ENCODE assay signal across 18 cellular contexts in genomic region chr2:212109217-212109616, GRCh38.
DNase-seq lines count a peak whose midpoint lies in the region; ATAC-seq and TF ChIP-seq lines count a peak whose summit lies in the region.
"Had no signal": no experiment of that assay in that cellular context is flagged by ENCODE, and none has a peak within 500 bp of the region (broad histone marks: within the 10 kb centered on the region; RNA-seq: fewer than 3 reads in every experiment).

No MANE protein-coding gene starts in this region.

- no peaks in the 10 kb centered on the region for H3K36me3 ChIP-seq in adipocyte (ENCODE audit: control insufficient read depth, insufficient read depth, low read length, severe bottlenecking)
- no peaks in the 10 kb centered on the region for H3K36me3 ChIP-seq in lower lobe of right lung
- H3K36me3 ChIP-seq: BLaER1 treated with 17β-estradiol and CSF1 and Interleukin-3, amounts not matched to agents 10 nM and 100 nM had no signal

- intact Hi-C loops in lower lobe of right lung (cut with DNase I) (no loop called here), posterior vena cava (cut with DNase I) (no loop called here)

- H3K9ac ChIP-seq in adipocyte (ENCODE audit: low read length) = no peak overlapping the region
- H3K9ac ChIP-seq: BLaER1 treated with 17β-estradiol and CSF1 and Interleukin-3, amounts not matched to agents 10 nM and 100 nM had no signal

- no peak overlapping the region for H3K27ac ChIP-seq in lower lobe of right lung
- H3K27ac ChIP-seq: BLaER1 treated with 17β-estradiol and CSF1 and Interleukin-3, amounts not matched to agents 10 nM and 100 nM had no signal

- DNase-seq in DMS79 (lab: John Stamatoyannopoulos, UW) (peak; percentile 30), NCI-H187 treated with DMSO at 0.1 percent for 48 hours (lab: John Stamatoyannopoulos, UW) (peak; percentile 61), adipocyte (ENCODE audit: low read depth) (peak; percentile 9), lower lobe of right lung (no peak), posterior vena cava (ENCODE audit: low spot score) (no peak)
- no peak for DNase-seq in T-helper 2 cell treated with Interferon-gamma antibody and Interleukin-4, amounts not matched to agents 5 μg/mL and 100 μg/mL, for 36 hours (ENCODE audit: low spot score)
- no peak for DNase-seq in stimulated activated CD4-positive, alpha-beta T cell treated with anti-CD3 and anti-CD28 coated beads, Interleukin-4, amount 100 ng/mL, for 4 hours
- DNase-seq: Calu3; CD8-positive, alpha-beta T cell; H7; HFFc6; IMR-90; NCI-H1048; NCI-H146; NCI-H2081 treated with DMSO at 0.1 percent for 48 hours; NCI-H446 treated with DMSO at 0.1 percent for 48 hours; SIG-M5 had no signal

- H3K36me3 Mint-ChIP-seq in T-helper 2 cell treated with Interferon-gamma antibody and Interleukin-4, amounts not matched to agents 5 μg/mL and 100 μg/mL, for 36 hours (ENCODE audit: low read depth) = no peaks in the 10 kb centered on the region
- H3K36me3 Mint-ChIP-seq: CD8-positive, alpha-beta T cell had no signal

- H3K27me3 ChIP-seq in adipocyte (replicated peaks; ENCODE audit: control insufficient read depth, insufficient read depth, low read length) = no peaks in the 10 kb centered on the region
- no peaks in the 10 kb centered on the region for H3K27me3 ChIP-seq in lower lobe of right lung (ENCODE audit: low read depth)
- H3K27me3 ChIP-seq: BLaER1 treated with 17β-estradiol and CSF1 and Interleukin-3, amounts not matched to agents 10 nM and 100 nM had no signal

- no peaks in the 10 kb centered on the region for H3K4me1 ChIP-seq in adipocyte (ENCODE audit: control insufficient read depth, insufficient read depth, low read length)
- no peaks in the 10 kb centered on the region for H3K4me1 ChIP-seq in lower lobe of right lung
- H3K4me1 ChIP-seq: BLaER1 treated with 17β-estradiol and CSF1 and Interleukin-3, amounts not matched to agents 10 nM and 100 nM had no signal

- peaks cover 8% of the 10 kb centered on the region for H3K9me3 Mint-ChIP-seq in T-helper 2 cell treated with Interferon-gamma antibody and Interleukin-4, amounts not matched to agents 5 μg/mL and 100 μg/mL, for 36 hours

- no peaks in the 10 kb centered on the region for H3K4me1 Mint-ChIP-seq in T-helper 2 cell treated with Interferon-gamma antibody and Interleukin-4, amounts not matched to agents 5 μg/mL and 100 μg/mL, for 36 hours (ENCODE audit: low read depth)

- no peak overlapping the region for H3K27ac Mint-ChIP-seq in T-helper 2 cell treated with Interferon-gamma antibody and Interleukin-4, amounts not matched to agents 5 μg/mL and 100 μg/mL, for 36 hours
- H3K27ac Mint-ChIP-seq: CD8-positive, alpha-beta T cell; HFFc6 had no signal

- ATAC-seq in lower lobe of right lung = peak; percentile 70 to 81
- ATAC-seq: CD8-positive, alpha-beta T cell had no signal

- H3K4me3 Mint-ChIP-seq in T-helper 2 cell treated with Interferon-gamma antibody and Interleukin-4, amounts not matched to agents 5 μg/mL and 100 μg/mL, for 36 hours = no peak overlapping the region
- H3K4me3 Mint-ChIP-seq: CD8-positive, alpha-beta T cell; HFFc6 had no signal

- no peak for TF ChIP-seq CTCF in lower lobe of right lung (IDR thresholded peaks at IDR 0.05)

- H3K4me3 ChIP-seq in adipocyte (ENCODE audit: low read length) (no peak overlapping the region), lower lobe of right lung (no peak overlapping the region)
- H3K4me3 ChIP-seq: BLaER1 treated with 17β-estradiol and CSF1 and Interleukin-3, amounts not matched to agents 10 nM and 100 nM had no signal

- H3K9me3 ChIP-seq in adipocyte (ENCODE audit: control insufficient read depth, low read length) (no peaks in the 10 kb centered on the region), lower lobe of right lung (no peaks in the 10 kb centered on the region)

- H3K27me3 Mint-ChIP-seq in T-helper 2 cell treated with Interferon-gamma antibody and Interleukin-4, amounts not matched to agents 5 μg/mL and 100 μg/mL, for 36 hours (ENCODE audit: low read depth) = no peaks in the 10 kb centered on the region

Comparison
In these comparisons a context has a peak if more than half of its experiments do, and no peak if none do; other contexts are left out.
1. DNase-seq: peak in DMS79 (single experiment), NCI-H187 treated with DMSO at 0.1 percent for 48 hours (single experiment) and adipocyte (single experiment); none in lower lobe of right lung (single experiment), T-helper 2 cell treated with Interferon-gamma antibody and Interleukin-4, amounts not matched to agents 5 μg/mL and 100 μg/mL, for 36 hours (single experiment), stimulated activated CD4-positive, alpha-beta T cell treated with anti-CD3 and anti-CD28 coated beads, Interleukin-4, amount 100 ng/mL, for 4 hours (0 of 2) and posterior vena cava (single experiment).